31 cellular contexts compared by ENCODE assay signal in the genomic region with DNA sequence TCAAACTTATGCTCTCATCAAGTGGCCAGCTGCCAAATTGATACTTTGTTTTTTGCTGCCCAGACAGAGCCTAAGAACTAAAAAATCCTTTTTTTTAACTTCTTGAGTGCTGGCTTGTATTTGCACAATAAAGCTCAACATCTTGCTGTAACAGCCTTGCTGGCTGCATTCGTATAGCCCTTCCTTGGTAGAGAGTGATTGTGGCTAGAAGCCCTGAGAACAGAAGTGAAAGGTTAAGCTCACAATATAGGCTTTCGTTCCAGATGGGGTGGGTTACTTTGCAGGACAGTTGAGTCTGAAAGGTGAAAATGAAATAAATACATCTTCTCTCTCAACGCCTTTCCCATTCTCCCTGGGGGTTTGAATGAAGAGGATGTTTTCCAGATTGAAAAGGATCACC.
"Had no signal": no experiment of that assay in that cellular context is flagged by ENCODE, and none has a peak within 500 bp of the region (broad histone marks: within the 10 kb centered on the region; RNA-seq: fewer than 3 reads in every experiment).

No MANE protein-coding gene starts in this region.

- FAIRE-seq: colon, endothelial cell of umbilical vein, frontal cortex, islet of Langerhans had no signal

- H3K4me2 ChIP-seq: smooth muscle cell had no signal

- H3K27ac ChIP-seq: dorsolateral prefrontal cortex, esophagus muscularis mucosa, left lung, neutrophil, parathyroid adenoma, right atrium auricular region, suprapubic skin, transverse colon, upper lobe of right lung had no signal

- H3K79me2 ChIP-seq: parathyroid adenoma had no signal

- H3K4me1 ChIP-seq: left lung, parathyroid adenoma, right atrium auricular region, transverse colon, upper lobe of right lung had no signal

- H3K27me3 Mint-ChIP-seq: stimulated activated naive CD8-positive, alpha-beta T cell treated with anti-CD3 and anti-CD28 coated beads, Interleukin-15, amount 100 ng/mL, for 72 hours had no signal

- H3K36me3 ChIP-seq: esophagus muscularis mucosa, left lung, neutrophil, right atrium auricular region, suprapubic skin, transverse colon, upper lobe of right lung had no signal

- H3K27me3 ChIP-seq: left lung, neutrophil, right atrium auricular region, transverse colon, upper lobe of right lung had no signal

- H3K4me1 Mint-ChIP-seq: naive B cell had no signal

- H3K36me3 Mint-ChIP-seq: mesothelial cell of epicardium; naive B cell; natural killer cell treated with Interleukin-12 subunit alpha and Interleukin-12 subunit beta and Interleukin-15 and Interleukin-18, amount 100 ng/mL, for 72 hours had no signal

- ATAC-seq: left cardiac atrium; left lung; mucosa of descending colon; natural killer cell treated with Interleukin-12 subunit alpha and Interleukin-12 subunit beta and Interleukin-15 and Interleukin-18, amount 100 ng/mL, for 72 hours; sciatic nerve; stimulated activated naive CD8-positive, alpha-beta T cell treated with anti-CD3 and anti-CD28 coated beads, Interleukin-15, amount 100 ng/mL, for 72 hours; upper lobe of right lung had no signal

- DNase-seq: dorsolateral prefrontal cortex; effector CD8-positive, alpha-beta T cell; hypothalamus; left cardiac atrium; left lung; mesenchymal stem cell; mucosa of descending colon; naive B cell; stimulated activated CD4-positive, alpha-beta T cell treated with anti-CD3 and anti-CD28 coated beads, Interleukin-12 subunit alpha, Interleukin-12 subunit beta, amount 100 ng/mL, for 4 hours; stimulated activated CD4-positive, alpha-beta T cell treated with anti-CD3 and anti-CD28 coated beads, Interleukin-1b, Interleukin-23, amount 100 ng/mL, for 48 hours; stimulated activated CD4-positive, alpha-beta T cell treated with anti-CD3 and anti-CD28 coated beads, Interleukin-4, amount 100 ng/mL, for 1 hour; stimulated activated CD8-positive, alpha-beta memory T cell treated with anti-CD3 and anti-CD28 coated beads, Interleukin-4, amount 100 ng/mL, for 48 hours; stimulated activated naive CD4-positive, alpha-beta T cell; stimulated activated naive CD8-positive, alpha-beta T cell treated with anti-CD3 and anti-CD28 coated beads, Interleukin-15, amount 100 ng/mL, for 72 hours; transverse colon; upper lobe of right lung had no signal

- H3K4me3 Mint-ChIP-seq: mesothelial cell of epicardium; naive B cell; natural killer cell treated with Interleukin-12 subunit alpha and Interleukin-12 subunit beta and Interleukin-15 and Interleukin-18, amount 100 ng/mL, for 72 hours; neural crest cell; stimulated activated naive CD8-positive, alpha-beta T cell treated with anti-CD3 and anti-CD28 coated beads, Interleukin-15, amount 100 ng/mL, for 72 hours had no signal

- H2AFZ ChIP-seq: parathyroid adenoma had no signal

- H3K27ac Mint-ChIP-seq: mesothelial cell of epicardium; natural killer cell treated with Interleukin-12 subunit alpha and Interleukin-12 subunit beta and Interleukin-15 and Interleukin-18, amount 100 ng/mL, for 72 hours; progenitor cell of endocrine pancreas; stimulated activated naive CD8-positive, alpha-beta T cell treated with anti-CD3 and anti-CD28 coated beads, Interleukin-15, amount 100 ng/mL, for 72 hours had no signal

- H3K9me3 Mint-ChIP-seq: mesothelial cell of epicardium; natural killer cell treated with Interleukin-12 subunit alpha and Interleukin-12 subunit beta and Interleukin-15 and Interleukin-18, amount 100 ng/mL, for 72 hours had no signal

- H3K4me3 ChIP-seq: dorsolateral prefrontal cortex, esophagus muscularis mucosa, left lung, mucosa of descending colon, right atrium auricular region, smooth muscle cell, suprapubic skin, transverse colon, upper lobe of right lung had no signal
